In the genomic region with DNA sequence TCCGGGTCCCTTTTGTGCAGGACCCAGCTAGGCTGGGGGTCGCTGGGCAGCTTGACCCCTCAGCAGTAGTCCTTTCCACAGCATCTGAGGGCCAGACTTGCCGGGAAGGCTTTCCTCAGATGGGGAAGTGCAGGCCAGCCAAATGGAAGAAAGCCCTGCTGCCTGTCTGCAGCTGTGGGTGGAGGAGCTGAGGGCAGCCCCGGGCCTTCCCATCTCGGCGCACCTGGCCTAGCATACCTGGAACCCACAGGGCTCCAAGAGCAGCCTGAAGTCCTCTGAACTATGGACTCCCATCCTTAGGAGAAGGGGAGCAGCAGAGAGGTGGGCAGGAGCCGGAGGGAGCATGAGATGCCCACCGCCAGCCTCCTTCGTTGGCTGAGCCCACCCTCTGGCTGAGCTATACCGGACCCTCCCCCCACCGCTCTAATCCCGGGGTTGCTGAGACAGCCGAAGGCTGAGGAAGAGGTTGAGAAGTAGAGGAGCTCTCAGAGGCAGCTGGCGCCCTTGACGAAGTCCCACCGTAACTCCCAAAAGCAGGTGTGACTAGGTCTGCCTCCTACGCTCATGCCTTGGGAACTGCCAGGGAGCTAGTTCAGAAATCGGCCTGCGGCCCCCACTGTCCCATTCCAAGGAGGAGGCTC, we compare ENCODE assay signal across 21 cellular contexts. TPM values are rescaled to one million over a fixed set of nuclear protein-coding genes. Genes with fewer than 3 reads are reported as not detected.
DNase-seq lines count a peak whose midpoint lies in the region; ATAC-seq and TF ChIP-seq lines count a peak whose summit lies in the region.
"Had no signal": no experiment of that assay in that cellular context is flagged by ENCODE, and none has a peak within 500 bp of the region (broad histone marks: within the 10 kb centered on the region; RNA-seq: fewer than 3 reads in every experiment).

No MANE protein-coding gene starts in this region.

- WGBS in heart right ventricle, 2 donors: 90 to 92% methylated on average over 19 of the region's 19 CpGs
- WGBS in mesenchymal stem cell: 95% methylated on average over 19 of the region's 19 CpGs

- ATAC-seq in Right ventricle myocardium inferior (no peak), heart right ventricle (no peak), gastrocnemius medialis (no peak), SK-N-SH treated with all-trans-retinoic acid at 6 μM for 48 hours (no peak)

- no peaks in the 10 kb centered on the region for H3K36me3 ChIP-seq in heart right ventricle
- H3K36me3 ChIP-seq in mesenchymal stem cell (ENCODE audit: control insufficient read depth in 1 of 2, insufficient read depth in 2 of 2, low read depth in 1 of 2, low read length in 2 of 2): peaks cover 0 to 18% of the 10 kb centered on the region in 2 experiments
- no peaks in the 10 kb centered on the region for H3K36me3 ChIP-seq in gastrocnemius medialis
- H3K36me3 ChIP-seq: BE2C, MG63 had no signal

- H3K4me3 Mint-ChIP-seq in activated CD4-positive, alpha-beta T cell treated with anti-CD3 and anti-CD28 coated beads, Interleukin-2, amount 10 ng/mL, durations not matched to agents 24 days and 14 days: no peak overlapping the region

- H3K9me3 ChIP-seq in heart right ventricle (no peaks in the 10 kb centered on the region), mesenchymal stem cell (ENCODE audit: control insufficient read depth, low read length) (no peaks in the 10 kb centered on the region), gastrocnemius medialis (no peaks in the 10 kb centered on the region)
- H3K9me3 ChIP-seq: BE2C, MG63 had no signal

- H2BK12ac ChIP-seq in mesenchymal stem cell (ENCODE audit: low read length in 2 of 2): no peak overlapping the region

- no peak overlapping the region for H2BK15ac ChIP-seq in mesenchymal stem cell (ENCODE audit: low read depth, poor library complexity, severe bottlenecking)

- H3K9ac ChIP-seq in mesenchymal stem cell (ENCODE audit: low read length): no peak overlapping the region

- H3K14ac ChIP-seq in mesenchymal stem cell (ENCODE audit: low read length in 2 of 2): no peak overlapping the region

- H2AK5ac ChIP-seq in mesenchymal stem cell (ENCODE audit: low read length, severe bottlenecking): no peak overlapping the region

- H3K4me1 ChIP-seq in heart right ventricle: peaks cover 0 to 30% (median 12%) of the 10 kb centered on the region in 9 donors
- H3K4me1 ChIP-seq in mesenchymal stem cell (ENCODE audit: control insufficient read depth, insufficient read depth, low read depth, low read length): peaks cover 26% of the 10 kb centered on the region
- peaks cover 20 to 32% of the 10 kb centered on the region in 2 donors for H3K4me1 ChIP-seq in gastrocnemius medialis
- H3K4me1 ChIP-seq: BE2C had no signal

- no peaks in the 10 kb centered on the region for H3K27me3 ChIP-seq in heart right ventricle
- H3K27me3 ChIP-seq in mesenchymal stem cell (ENCODE audit: control insufficient read depth in 1 of 2, insufficient read depth in 1 of 2, low read length in 2 of 2): no peaks in the 10 kb centered on the region
- no peaks in the 10 kb centered on the region for H3K27me3 ChIP-seq in gastrocnemius medialis
- H3K27me3 ChIP-seq: BE2C, MG63 had no signal

- H4K8ac ChIP-seq in mesenchymal stem cell (ENCODE audit: low read length): no peak overlapping the region

- H3K27ac ChIP-seq in heart right ventricle (no peak overlapping the region), mesenchymal stem cell (ENCODE audit: low read length, poor library complexity, severe bottlenecking) (no peak overlapping the region), gastrocnemius medialis (peak overlapping the region; percentile 54 to 79 (median 73))
- H3K27ac ChIP-seq: PC-9 had no signal

- H4K91ac ChIP-seq in mesenchymal stem cell (ENCODE audit: low read length): no peak overlapping the region

- no peaks in the 10 kb centered on the region for H3K79me1 ChIP-seq in mesenchymal stem cell (replicated peaks; ENCODE audit: low read length, poor library complexity, severe bottlenecking)

- no peak for TF ChIP-seq POLR2A in gastrocnemius medialis (IDR thresholded peaks at IDR 0.05)

- no peaks in the 10 kb centered on the region for H3K36me3 Mint-ChIP-seq in activated CD4-positive, alpha-beta T cell treated with anti-CD3 and anti-CD28 coated beads, Interleukin-2, amount 10 ng/mL, durations not matched to agents 24 days and 14 days (ENCODE audit: low read depth)

- no peak overlapping the region for H3K4me2 ChIP-seq in mesenchymal stem cell (ENCODE audit: low read length, poor library complexity, severe bottlenecking)
- H3K4me2 ChIP-seq: PC-9 had no signal

- TF ChIP-seq CTCF in heart right ventricle (IDR thresholded peaks at IDR 0.05) (no peak), gastrocnemius medialis (IDR thresholded peaks at IDR 0.05 in 4 of 5, conservative IDR thresholded peaks at IDR 0.05 in 1 of 5) (no peak)

- intact Hi-C loops in activated CD4-positive, alpha-beta T cell treated with anti-CD3 and anti-CD28 coated beads, Interleukin-2, amount 10 ng/mL, durations not matched to agents 24 days and 14 days (cut with micrococcal nuclease): loop anchor here (5.0 kb wide), 1 partner anchor 136 kb away; a partner anchor contains a TSS
- intact Hi-C loops in Right ventricle myocardium inferior (cut with DNase I) (loop anchor here (5.0 kb wide), 1 partner anchor 96 kb away; no protein-coding TSS in a partner anchor), heart right ventricle (cut with DNase I) (loop anchor here in 9 of 10 donors (2.0 to 10.0 kb wide), 8 partner anchors 36 to 264 kb away; a partner anchor contains a TSS), gastrocnemius medialis (cut with DNase I; ENCODE audit: low total_unique reads) (loop anchor here (2.0 to 5.0 kb wide), 4 partner anchors 30 to 136 kb away; a partner anchor contains a TSS)

- DNase-seq in activated CD4-positive, alpha-beta T cell treated with anti-CD3 and anti-CD28 coated beads, Interleukin-2, amount 10 ng/mL, durations not matched to agents 24 days and 14 days: peak; percentile 60
- no peak for DNase-seq in activated CD4-positive, alpha-beta T cell treated with anti-CD3 and anti-CD28 coated beads for 1 hour
- DNase-seq in Right ventricle myocardium inferior (ENCODE audit: missing footprints) (peak; percentile 27), heart right ventricle (no peak), mesenchymal stem cell (peak; percentile 18), gastrocnemius medialis (no peak)
- DNase-seq in stimulated activated CD4-positive, alpha-beta T cell treated with anti-CD3 and anti-CD28 coated beads, Interleukin-4, amount 100 ng/mL, for 1 hour: no peak
- DNase-seq: 8988T, ACHN, BE2C, KG1, MG63, NCI-H1105 treated with DMSO at 0.1 percent for 48 hours, NCI-H146, NCI-H1930, NCI-H2227 treated with DMSO at 0.1 percent for 48 hours, NCI-H526 treated with DMSO at 0.1 percent for 48 hours, PC-9, RPMI8226, SHP77 treated with DMSO at 0.1 percent for 48 hours had no signal

- H3K9me3 Mint-ChIP-seq in activated CD4-positive, alpha-beta T cell treated with anti-CD3 and anti-CD28 coated beads, Interleukin-2, amount 10 ng/mL, durations not matched to agents 24 days and 14 days: no peaks in the 10 kb centered on the region

- in situ Hi-C loops in gastrocnemius medialis (cut with MboI; ENCODE audit: low sequenced_read_pairs in 4 of 4): no loop called here

- no peak overlapping the region for H2BK5ac ChIP-seq in mesenchymal stem cell (ENCODE audit: low read depth, low read length, poor library complexity, severe bottlenecking)

- H3K4ac ChIP-seq in mesenchymal stem cell (ENCODE audit: low read depth in 1 of 2, low read length in 2 of 2): no peak overlapping the region

- no peak overlapping the region for H3K4me3 ChIP-seq in heart right ventricle
- no peak overlapping the region for H3K4me3 ChIP-seq in mesenchymal stem cell (ENCODE audit: insufficient read depth in 1 of 2, low read depth in 1 of 2, low read length in 2 of 2)
- H3K4me3 ChIP-seq in gastrocnemius medialis: no peak overlapping the region
- H3K4me3 ChIP-seq: MG63, PC-9 had no signal

- no peak overlapping the region for H3K18ac ChIP-seq in mesenchymal stem cell (ENCODE audit: low read depth in 1 of 2, low read length in 2 of 2)

- H3K4me1 Mint-ChIP-seq in activated CD4-positive, alpha-beta T cell treated with anti-CD3 and anti-CD28 coated beads, Interleukin-2, amount 10 ng/mL, durations not matched to agents 24 days and 14 days: peaks cover 13% of the 10 kb centered on the region

- H3K27ac Mint-ChIP-seq in activated CD4-positive, alpha-beta T cell treated with anti-CD3 and anti-CD28 coated beads, Interleukin-2, amount 10 ng/mL, durations not matched to agents 24 days and 14 days: no peak overlapping the region

- H3K23ac ChIP-seq in mesenchymal stem cell (ENCODE audit: low read length in 2 of 2): no peak overlapping the region

- H2AFZ ChIP-seq in mesenchymal stem cell (ENCODE audit: low read depth, low read length): no peak overlapping the region
- H2AFZ ChIP-seq: PC-9 had no signal

- H2BK120ac ChIP-seq in mesenchymal stem cell (ENCODE audit: low read depth, low read length): no peak overlapping the region

- no peaks in the 10 kb centered on the region for H3K27me3 Mint-ChIP-seq in activated CD4-positive, alpha-beta T cell treated with anti-CD3 and anti-CD28 coated beads, Interleukin-2, amount 10 ng/mL, durations not matched to agents 24 days and 14 days

TF ChIP-seq in SK-N-SH treated with all-trans-retinoic acid at 6 μM for 48 hours, 23 proteins besides CTCF, POLR2A, EP300 and RAD21 (continues in another document):
- no peak for TF ChIP-seq ZFP30 (CRISPR knock-in tag; IDR thresholded peaks at IDR 0.05)

RNA-seq across cellular contexts. Expression of a gene that starts 13.2 kb away (rescaled TPM):
- total RNA-seq in activated CD4-positive, alpha-beta T cell treated with anti-CD3 and anti-CD28 coated beads, Interleukin-2, amount 10 ng/mL, durations not matched to agents 24 days and 14 days: 184 and 189 TPM in 2 replicates
- total RNA-seq in Right ventricle myocardium inferior: 30.4 TPM
- total RNA-seq in heart right ventricle: 10 to 100 TPM; 22.2 to 50.7 (median 27.6) TPM
- 10 to 100 TPM; 13.3 to 20.6 TPM for polyA plus RNA-seq in heart right ventricle
- polyA plus RNA-seq in mesenchymal stem cell (2013, experiment 1 of 2): 74.6 TPM
- 80.5 TPM for polyA plus RNA-seq in mesenchymal stem cell (2013, experiment 2 of 2)
- 100 to 1,000 TPM in 1 of 4 donors, 10 to 100 TPM in 3; 28.9 to 151 (median 52.2) TPM for total RNA-seq in gastrocnemius medialis

RNA-seq across cellular contexts. Expression of a gene that starts 29.7 kb away (rescaled TPM):
- total RNA-seq in activated CD4-positive, alpha-beta T cell treated with anti-CD3 and anti-CD28 coated beads, Interleukin-2, amount 10 ng/mL, durations not matched to agents 24 days and 14 days: 2.2 and 2.5 TPM in 2 replicates
- 3.6 TPM for total RNA-seq in Right ventricle myocardium inferior
- 1 to 10 TPM in 9 of 10 donors, under 1 TPM in 1; 0.98 to 2.7 (median 1.6) TPM for total RNA-seq in heart right ventricle
- polyA plus RNA-seq in heart right ventricle: 1 to 10 TPM; 2.6 to 8.9 TPM
- polyA plus RNA-seq in mesenchymal stem cell (2013, experiment 1 of 2): 0.57 TPM
- polyA plus RNA-seq in mesenchymal stem cell (2013, experiment 2 of 2): 0.41 TPM
- 1 to 10 TPM in 3 of 4 donors, under 1 TPM in 1; 0.59 to 2.4 (median 1.1) TPM for total RNA-seq in gastrocnemius medialis

RNA-seq across cellular contexts. Expression of a gene that starts 38.1 kb away (rescaled TPM):
- total RNA-seq in activated CD4-positive, alpha-beta T cell treated with anti-CD3 and anti-CD28 coated beads, Interleukin-2, amount 10 ng/mL, durations not matched to agents 24 days and 14 days: 35.0 and 42.4 TPM in 2 replicates
- total RNA-seq in Right ventricle myocardium inferior: 19.4 TPM
- total RNA-seq in heart right ventricle: 10 to 100 TPM in 2 of 10 donors, 1 to 10 TPM in 8; 1.3 to 18.8 (median 3.4) TPM
- polyA plus RNA-seq in heart right ventricle: 1 to 10 TPM; 2.2 to 6.9 TPM
- polyA plus RNA-seq in mesenchymal stem cell (2013, experiment 1 of 2): 5.8 TPM
- 5.5 TPM for polyA plus RNA-seq in mesenchymal stem cell (2013, experiment 2 of 2)
- total RNA-seq in gastrocnemius medialis: 100 to 1,000 TPM in 1 of 4 donors, 10 to 100 TPM in 3; 50.5 to 142 (median 85.3) TPM

Comparison
In these comparisons a context has a peak if more than half of its experiments do, and no peak if none do; other contexts are left out.
1. DNase-seq: peak in activated CD4-positive, alpha-beta T cell treated with anti-CD3 and anti-CD28 coated beads, Interleukin-2, amount 10 ng/mL, durations not matched to agents 24 days and 14 days (single experiment), Right ventricle myocardium inferior (single experiment) and mesenchymal stem cell (single experiment); none in activated CD4-positive, alpha-beta T cell treated with anti-CD3 and anti-CD28 coated beads for 1 hour (single experiment), heart right ventricle (0 of 2), gastrocnemius medialis (0 of 2) and stimulated activated CD4-positive, alpha-beta T cell treated with anti-CD3 and anti-CD28 coated beads, Interleukin-4, amount 100 ng/mL, for 1 hour (single experiment).
2. H3K27ac ChIP-seq: peak in gastrocnemius medialis (4 of 4); none in heart right ventricle (0 of 10) and mesenchymal stem cell (single experiment).